ENCODE assay signal across 36 cellular contexts in the genomic region with DNA sequence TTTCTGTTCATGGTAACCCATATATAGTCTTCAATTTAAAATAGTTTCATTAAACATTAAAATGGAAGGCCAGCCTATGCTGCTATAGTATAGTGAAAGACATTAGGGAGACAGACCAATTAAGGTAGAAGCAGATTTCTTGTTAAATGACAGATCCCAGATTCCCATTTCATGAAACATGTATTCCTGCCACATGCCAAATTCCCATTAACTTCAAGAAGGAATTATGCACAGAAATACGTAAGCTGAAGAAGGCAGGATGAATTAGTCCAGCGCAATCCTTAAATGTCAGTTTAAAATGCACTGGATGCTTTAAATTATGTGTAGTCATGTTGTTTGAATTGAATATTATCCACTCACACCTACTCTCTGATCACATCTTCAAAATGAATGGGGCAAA.
DNase-seq lines count a peak whose midpoint lies in the region; ATAC-seq, FAIRE-seq and TF ChIP-seq lines count a peak whose summit lies in the region.
"Had no signal": no experiment of that assay in that cellular context is flagged by ENCODE, and none has a peak within 500 bp of the region (broad histone marks: within the 10 kb centered on the region; RNA-seq: fewer than 3 reads in every experiment).

No MANE protein-coding gene starts in this region.

- no peaks in the 10 kb centered on the region for H4K20me1 ChIP-seq in astrocyte (ENCODE audit: insufficient read depth, low read length)
- no peaks in the 10 kb centered on the region for H4K20me1 ChIP-seq in neural cell (ENCODE audit: insufficient read depth)
- H4K20me1 ChIP-seq: BLaER1 had no signal

- H3K27ac Mint-ChIP-seq in astrocyte (ENCODE audit: unreplicated experiment), result no peak overlapping the region
- H3K27ac Mint-ChIP-seq: B cell; CD14-positive monocyte; CD4-positive, alpha-beta memory T cell; CD4-positive, alpha-beta T cell; CD4-positive, CD25-positive, alpha-beta regulatory T cell; CD8-positive, alpha-beta memory T cell; CD8-positive, alpha-beta T cell had no signal

- H3K36me3 ChIP-seq in astrocyte (ENCODE audit: insufficient read depth, low read length), result no peaks in the 10 kb centered on the region
- no peaks in the 10 kb centered on the region for H3K36me3 ChIP-seq in neural cell (ENCODE audit: insufficient read depth, low read length)
- H3K36me3 ChIP-seq: BE2C; BLaER1; BLaER1 treated with 17β-estradiol and CSF1 and Interleukin-3, amounts not matched to agents 10 nM and 100 nM had no signal

- TF ChIP-seq RAD21 in A549 (conservative IDR thresholded peaks at IDR 0.05 in 1 of 2, IDR thresholded peaks at IDR 0.05 in 1 of 2), result no peak
- no peak for TF ChIP-seq RAD21 in neural cell (conservative IDR thresholded peaks at IDR 0.05)

- no peaks in the 10 kb centered on the region for H3K27me3 Mint-ChIP-seq in astrocyte (ENCODE audit: low read depth, unreplicated experiment)
- H3K27me3 Mint-ChIP-seq: B cell; CD4-positive, alpha-beta memory T cell; CD4-positive, alpha-beta T cell; CD4-positive, CD25-positive, alpha-beta regulatory T cell had no signal

- H3K79me2 ChIP-seq in astrocyte (ENCODE audit: insufficient read depth, low read length) (no peaks in the 10 kb centered on the region), neural cell (replicated peaks; ENCODE audit: insufficient read depth, low read length) (no peaks in the 10 kb centered on the region)

- no peaks in the 10 kb centered on the region for H3K36me3 Mint-ChIP-seq in astrocyte (ENCODE audit: low read depth, unreplicated experiment)
- H3K36me3 Mint-ChIP-seq: CD14-positive monocyte; CD4-positive, alpha-beta memory T cell; CD4-positive, CD25-positive, alpha-beta regulatory T cell; CD8-positive, alpha-beta memory T cell; CD8-positive, alpha-beta T cell had no signal

- H3K4me2 ChIP-seq in A549 (no peak overlapping the region), astrocyte (ENCODE audit: low read length) (no peak overlapping the region), neural cell (ENCODE audit: low read length) (no peak overlapping the region)
- H3K4me2 ChIP-seq: BLaER1; BLaER1 treated with 17β-estradiol and CSF1 and Interleukin-3, amounts not matched to agents 10 nM and 100 nM had no signal

- no peak for TF ChIP-seq CTCF in A549 (IDR thresholded peaks at IDR 0.05)
- no peak for TF ChIP-seq CTCF in D721Med (IDR thresholded peaks at IDR 0.05; ENCODE audit: insufficient read depth, missing control alignments)
- TF ChIP-seq CTCF in astrocyte (IDR thresholded peaks at IDR 0.05; ENCODE audit: insufficient read depth, low read depth, low read length), result no peak
- TF ChIP-seq CTCF in neural cell (IDR thresholded peaks at IDR 0.05; ENCODE audit: poor library complexity, severe bottlenecking), result no peak

- no peaks in the 10 kb centered on the region for H3K9me2 ChIP-seq in neural cell (ENCODE audit: insufficient read depth, low read length)

- no peak for TF ChIP-seq POLR2A in A549 (IDR thresholded peaks at IDR 0.05; ENCODE audit: low read length)

- H3K27ac ChIP-seq in A549, result no peak overlapping the region
- H3K27ac ChIP-seq in astrocyte (ENCODE audit: low read depth, low read length), result no peak overlapping the region
- peak overlapping the region; percentile 19 for H3K27ac ChIP-seq in neural cell (ENCODE audit: low read length)
- H3K27ac ChIP-seq: 22Rv1; BLaER1; BLaER1 treated with 17β-estradiol and CSF1 and Interleukin-3, amounts not matched to agents 10 nM and 100 nM; C4-2B had no signal

- H3K4me3 ChIP-seq in A549 (no peak overlapping the region), astrocyte (ENCODE audit: insufficient read depth, low read depth, low read length) (no peak overlapping the region), neural cell (ENCODE audit: low read length) (no peak overlapping the region)
- H3K4me3 ChIP-seq: BLaER1; BLaER1 treated with 17β-estradiol and CSF1 and Interleukin-3, amounts not matched to agents 10 nM and 100 nM had no signal

- no peak overlapping the region for H3K9ac ChIP-seq in astrocyte (ENCODE audit: low read length)
- no peak overlapping the region for H3K9ac ChIP-seq in neural cell (ENCODE audit: low read length)
- H3K9ac ChIP-seq: BLaER1; BLaER1 treated with 17β-estradiol and CSF1 and Interleukin-3, amounts not matched to agents 10 nM and 100 nM had no signal

- no peaks in the 10 kb centered on the region for H3K9me3 Mint-ChIP-seq in astrocyte (ENCODE audit: unreplicated experiment)
- H3K9me3 Mint-ChIP-seq: CD4-positive, alpha-beta memory T cell; CD4-positive, alpha-beta T cell; CD8-positive, alpha-beta memory T cell; CD8-positive, alpha-beta T cell had no signal

- TF ChIP-seq EP300 in A549 (IDR thresholded peaks at IDR 0.05) (no peak), neural cell (conservative IDR thresholded peaks at IDR 0.05; ENCODE audit: poor library complexity, severe bottlenecking) (no peak)

- no peaks in the 10 kb centered on the region for H3K4me1 Mint-ChIP-seq in astrocyte (ENCODE audit: low read depth, unreplicated experiment)
- H3K4me1 Mint-ChIP-seq: B cell; CD14-positive monocyte; CD4-positive, alpha-beta memory T cell; CD4-positive, CD25-positive, alpha-beta regulatory T cell; CD8-positive, alpha-beta memory T cell had no signal

- DNase-seq in A549 (ENCODE audit: low read depth in 1 of 2, low spot score in 1 of 2) (no peak), D721Med (ENCODE audit: insufficient read length, low spot score) (no peak), astrocyte (ENCODE audit: low read depth) (no peak), NCI-H446 (lab: John Stamatoyannopoulos, UW) (no peak), RPMI8226 (no peak), iPS-NIHi11 (ENCODE audit: low spot score) (no peak), AG08395 (ENCODE audit: low spot score) (no peak)
- DNase-seq: 8988T; ACHN; AML-193; BE2C; C1 segment of cervical spinal cord; Caco-2; Calu3; CD4-positive, alpha-beta memory T cell; CD4-positive, alpha-beta T cell; CD4-positive, CD25-positive, alpha-beta regulatory T cell; CD8-positive, alpha-beta memory T cell; CD8-positive, alpha-beta T cell; COR-L47; DMS 273 treated with DMSO at 0.1 percent for 48 hours; DMS153; DMS53; DMS79; DMS79 treated with DMSO at 0.1 percent for 48 hours; DND-41; EL had no signal

- H2AFZ ChIP-seq in astrocyte (ENCODE audit: low read depth, low read length) (no peak overlapping the region), neural cell (ENCODE audit: low read depth, low read length) (no peak overlapping the region)

- 62% methylated on average over 2 of the region's 2 CpGs for WGBS in A549 (ENCODE audit: missing lambda C conversion rate)

- no peak for ATAC-seq in A549
- ATAC-seq: CD8-positive, alpha-beta T cell had no signal

- H3K4me3 Mint-ChIP-seq in astrocyte (ENCODE audit: unreplicated experiment), result no peak overlapping the region
- H3K4me3 Mint-ChIP-seq: B cell; CD14-positive monocyte; CD4-positive, alpha-beta memory T cell; CD4-positive, alpha-beta T cell; CD4-positive, CD25-positive, alpha-beta regulatory T cell; CD8-positive, alpha-beta memory T cell; CD8-positive, alpha-beta T cell had no signal

- no peaks in the 10 kb centered on the region for H3K4me1 ChIP-seq in A549
- no peaks in the 10 kb centered on the region for H3K4me1 ChIP-seq in astrocyte (ENCODE audit: insufficient read depth, low read length)
- H3K4me1 ChIP-seq: BE2C; BLaER1; BLaER1 treated with 17β-estradiol and CSF1 and Interleukin-3, amounts not matched to agents 10 nM and 100 nM; Caco-2 had no signal

- H3K9me3 ChIP-seq in A549, result no peaks in the 10 kb centered on the region
- no peaks in the 10 kb centered on the region for H3K9me3 ChIP-seq in astrocyte (ENCODE audit: insufficient read depth, low read depth, low read length)
- no peaks in the 10 kb centered on the region for H3K9me3 ChIP-seq in neural cell (ENCODE audit: low read length)
- H3K9me3 ChIP-seq: BE2C; BLaER1; BLaER1 treated with 17β-estradiol and CSF1 and Interleukin-3, amounts not matched to agents 10 nM and 100 nM; Caco-2 had no signal

- H3K27me3 ChIP-seq in astrocyte (ENCODE audit: insufficient read depth, low read length), result no peaks in the 10 kb centered on the region
- H3K27me3 ChIP-seq in neural cell (ENCODE audit: insufficient read depth, low read depth, low read length), result no peaks in the 10 kb centered on the region
- H3K27me3 ChIP-seq: BE2C had no signal

- H3F3A ChIP-seq in neural cell (ENCODE audit: insufficient read depth, low read length, poor library complexity, severe bottlenecking), result no peaks in the 10 kb centered on the region

- FAIRE-seq in A549 (lab: Jason Lieb, UNC), result peak; percentile 78
- peak; percentile 11 for FAIRE-seq in D721Med (lab: Jason Lieb, UNC)
- FAIRE-seq in astrocyte (lab: Jason Lieb, UNC), result peak; percentile 76
- FAIRE-seq: A204.1, G401.6 had no signal

- POLR2A ChIA-PET in A549 (lab: Yijun Ruan, JAX), result no interaction called here

- CTCF ChIA-PET in A549 (lab: Yijun Ruan, JAX), result no interaction called here

TF ChIP-seq in A549, 52 proteins besides CTCF, POLR2A, EP300 and RAD21 (continues in another document):
- TF ChIP-seq TFCP2L1 (CRISPR knock-in tag; IDR thresholded peaks at IDR 0.05), result no peak
- TF ChIP-seq, protein P1, sequence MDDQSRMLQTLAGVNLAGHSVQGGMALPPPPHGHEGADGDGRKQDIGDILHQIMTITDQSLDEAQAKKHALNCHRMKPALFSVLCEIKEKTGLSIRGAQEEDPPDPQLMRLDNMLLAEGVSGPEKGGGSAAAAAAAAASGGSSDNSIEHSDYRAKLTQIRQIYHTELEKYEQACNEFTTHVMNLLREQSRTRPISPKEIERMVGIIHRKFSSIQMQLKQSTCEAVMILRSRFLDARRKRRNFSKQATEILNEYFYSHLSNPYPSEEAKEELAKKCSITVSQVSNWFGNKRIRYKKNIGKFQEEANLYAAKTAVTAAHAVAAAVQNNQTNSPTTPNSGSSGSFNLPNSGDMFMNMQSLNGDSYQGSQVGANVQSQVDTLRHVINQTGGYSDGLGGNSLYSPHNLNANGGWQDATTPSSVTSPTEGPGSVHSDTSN (IDR thresholded peaks at IDR 0.05), result no peak

TF ChIP-seq in neural cell, 6 proteins besides CTCF, POLR2A, EP300 and RAD21 (continues in another document):
- TF ChIP-seq POLR2AphosphoS5 (IDR thresholded peaks at IDR 0.05) (no peak), EZH2 (IDR thresholded peaks at IDR 0.05; ENCODE audit: borderline replicate concordance, insufficient read depth, low read length, poor library complexity, severe bottlenecking) (no peak)
